In the genomic region with DNA sequence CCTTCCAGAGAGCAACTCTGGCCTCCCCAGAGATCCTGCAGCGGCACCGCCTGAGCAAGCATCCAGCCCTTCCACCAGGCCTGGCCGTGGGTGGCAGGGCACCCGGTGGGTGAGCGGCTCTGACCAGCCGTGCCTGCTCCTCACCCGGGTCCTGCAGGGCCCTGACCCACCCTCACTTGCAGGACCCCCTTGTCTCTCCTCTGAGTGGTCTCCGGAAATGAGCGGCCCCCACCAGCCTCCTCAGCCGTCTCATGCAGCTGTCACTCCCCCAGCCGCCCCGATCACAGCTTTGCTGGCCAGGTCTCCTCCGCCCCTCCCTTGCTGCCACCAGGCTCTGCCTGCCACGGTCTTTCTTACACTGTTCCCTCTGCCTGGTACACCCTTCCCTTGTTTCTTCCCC, we compare ENCODE assay signal across 24 cellular contexts.
"Had no signal": no experiment of that assay in that cellular context is flagged by ENCODE, and none has a peak within 500 bp of the region (broad histone marks: within the 10 kb centered on the region; RNA-seq: fewer than 3 reads in every experiment).

No MANE protein-coding gene starts in this region.

- H3K9me3 Mint-ChIP-seq: activated B cell treated with CpG ODN at 0.5 μM for 24 hours; activated CD4-positive, alpha-beta T cell treated with anti-CD3 and anti-CD28 coated beads, Interleukin-2, amount 10 ng/mL, durations not matched to agents 24 days and 14 days; activated naive CD4-positive, alpha-beta T cell treated with anti-CD3 and anti-CD28 coated beads, Interleukin-2, amount 50 U/mL, for 24 hours; activated T-cell treated with anti-CD3 and anti-CD28 coated beads, Interleukin-2, amount 50 U/mL, for 24 hours; activated T-helper 1 cell treated with anti-CD3 and anti-CD28 coated beads, Interleukin-12 subunit alpha, Interleukin-12 subunit beta, Interleukin-2, Interleukin-4 antibody, amounts not matched to agents 30 ng/mL and 10 ng/mL and 1 ng/mL, durations not matched to agents 14 hours and 24 hours and 36 hours had no signal

- H3K4me1 Mint-ChIP-seq: activated B cell treated with CpG ODN at 0.5 μM for 24 hours; activated CD4-positive, alpha-beta T cell treated with anti-CD3 and anti-CD28 coated beads, Interleukin-2, amount 10 ng/mL, durations not matched to agents 24 days and 14 days; activated CD8-positive, alpha-beta memory T cell treated with anti-CD3 and anti-CD28 coated beads, Interleukin-2, amount 10 ng/mL, durations not matched to agents 7 days and 5 days; T-helper 17 cell had no signal

- H3K4me2 ChIP-seq: KMS-11 had no signal

- H3K27me3 ChIP-seq: ascending aorta, body of pancreas had no signal

- H3K36me3 ChIP-seq: ascending aorta had no signal

- H3K9me3 ChIP-seq: ascending aorta, body of pancreas had no signal

- ATAC-seq: activated CD8-positive, alpha-beta memory T cell treated with anti-CD3 and anti-CD28 coated beads, Interleukin-2, amount 10 ng/mL, durations not matched to agents 7 days and 5 days; body of pancreas; PC-3; T-helper 17 cell had no signal

- H3K4me3 Mint-ChIP-seq: activated B cell treated with CpG ODN at 0.5 μM for 24 hours; activated CD4-positive, alpha-beta T cell treated with anti-CD3 and anti-CD28 coated beads, Interleukin-2, amount 10 ng/mL, durations not matched to agents 24 days and 14 days; activated CD8-positive, alpha-beta memory T cell treated with anti-CD3 and anti-CD28 coated beads, Interleukin-2, amount 10 ng/mL, durations not matched to agents 7 days and 5 days; activated naive CD4-positive, alpha-beta T cell treated with anti-CD3 and anti-CD28 coated beads, Interleukin-2, amount 50 U/mL, for 24 hours; activated T-cell treated with anti-CD3 and anti-CD28 coated beads, Interleukin-2, amount 50 U/mL, for 24 hours; activated T-helper 1 cell treated with anti-CD3 and anti-CD28 coated beads, Interleukin-12 subunit alpha, Interleukin-12 subunit beta, Interleukin-2, Interleukin-4 antibody, amounts not matched to agents 30 ng/mL and 10 ng/mL and 1 ng/mL, durations not matched to agents 14 hours and 24 hours and 36 hours; T-helper 17 cell had no signal

- H3K4me3 ChIP-seq: ascending aorta, body of pancreas had no signal

- H3K4me1 ChIP-seq: ascending aorta had no signal

- H3K27me3 Mint-ChIP-seq: activated B cell treated with CpG ODN at 0.5 μM for 24 hours; activated CD4-positive, alpha-beta T cell treated with anti-CD3 and anti-CD28 coated beads, Interleukin-2, amount 10 ng/mL, durations not matched to agents 24 days and 14 days; activated CD8-positive, alpha-beta memory T cell treated with anti-CD3 and anti-CD28 coated beads, Interleukin-2, amount 10 ng/mL, durations not matched to agents 7 days and 5 days; activated naive CD4-positive, alpha-beta T cell treated with anti-CD3 and anti-CD28 coated beads, Interleukin-2, amount 50 U/mL, for 24 hours; activated T-cell treated with anti-CD3 and anti-CD28 coated beads, Interleukin-2, amount 50 U/mL, for 24 hours; T-helper 17 cell had no signal

- DNase-seq: activated B cell treated with CpG ODN at 0.5 μM for 24 hours; activated CD4-positive, alpha-beta T cell treated with anti-CD3 and anti-CD28 coated beads for 1 hour; activated CD4-positive, alpha-beta T cell treated with anti-CD3 and anti-CD28 coated beads, Interleukin-2, amount 10 ng/mL, durations not matched to agents 24 days and 14 days; activated CD4-positive, alpha-beta T cell treated with anti-CD3 and anti-CD28 coated beads, Interleukin-2, amount 50 U/mL, for 48 hours; activated CD8-positive, alpha-beta memory T cell treated with anti-CD3 and anti-CD28 coated beads, Interleukin-2, amount 10 ng/mL, durations not matched to agents 7 days and 5 days; activated effector memory CD4-positive, alpha-beta T cell treated with Interleukin-2 at 50 U/mL for 16 hours; activated naive CD4-positive, alpha-beta T cell; activated T-cell treated with anti-CD3 and anti-CD28 coated beads, Interleukin-2, amount 50 U/mL, for 24 hours; body of pancreas; NCI-H1092; NCI-H1417; NCI-H2029; NCI-H2107; NCI-H2171 treated with DMSO at 0.1 percent for 48 hours; NCI-H345; NCI-H510A treated with DMSO at 0.1 percent for 48 hours; PC-3; SHP77 treated with DMSO at 0.1 percent for 48 hours; T-helper 17 cell; T1000 had no signal

- H3K27ac ChIP-seq: ascending aorta, body of pancreas, KMS-11 had no signal

- H3K27ac Mint-ChIP-seq: activated B cell treated with CpG ODN at 0.5 μM for 24 hours; activated CD4-positive, alpha-beta T cell treated with anti-CD3 and anti-CD28 coated beads, Interleukin-2, amount 10 ng/mL, durations not matched to agents 24 days and 14 days; activated CD8-positive, alpha-beta memory T cell treated with anti-CD3 and anti-CD28 coated beads, Interleukin-2, amount 10 ng/mL, durations not matched to agents 7 days and 5 days; activated naive CD4-positive, alpha-beta T cell treated with anti-CD3 and anti-CD28 coated beads, Interleukin-2, amount 50 U/mL, for 24 hours; activated T-cell treated with anti-CD3 and anti-CD28 coated beads, Interleukin-2, amount 50 U/mL, for 24 hours; activated T-helper 1 cell treated with anti-CD3 and anti-CD28 coated beads, Interleukin-12 subunit alpha, Interleukin-12 subunit beta, Interleukin-2, Interleukin-4 antibody, amounts not matched to agents 30 ng/mL and 10 ng/mL and 1 ng/mL, durations not matched to agents 14 hours and 24 hours and 36 hours; T-helper 17 cell had no signal

- H3K36me3 Mint-ChIP-seq: activated CD8-positive, alpha-beta memory T cell treated with anti-CD3 and anti-CD28 coated beads, Interleukin-2, amount 10 ng/mL, durations not matched to agents 7 days and 5 days; activated naive CD4-positive, alpha-beta T cell treated with anti-CD3 and anti-CD28 coated beads, Interleukin-2, amount 50 U/mL, for 24 hours had no signal
